ENCODE assay signal across 1 cellular context in genomic region chr17:81814748-81815645, GRCh38.
TF ChIP-seq lines count a peak whose summit lies in the region.

No MANE protein-coding gene starts in this region.

TF ChIP-seq in HepG2, 621 proteins besides CTCF, POLR2A, EP300 and RAD21 (continued from another document and continues in another):
- TF ChIP-seq ARID5B (CRISPR knock-in tag; IDR thresholded peaks at IDR 0.05) (peak; percentile 60), USF2 (IDR thresholded peaks at IDR 0.05; ENCODE audit: low read depth, low read length) (peak; percentile 41; the same call in 1 of the 2 replicates), USF2 (CRISPR knock-in tag; IDR thresholded peaks at IDR 0.05; ENCODE audit: borderline replicate concordance) (peak; percentile 71; the same call in 1 of the 2 replicates), MIER3 (CRISPR knock-in tag; IDR thresholded peaks at IDR 0.05; ENCODE audit: borderline replicate concordance) (peak; percentile 52; the same call in 1 of the 2 replicates), KDM3A (CRISPR knock-in tag; IDR thresholded peaks at IDR 0.05; ENCODE audit: low read depth) (peak; percentile 76; the same call in 1 of the 2 replicates), NFYB (CRISPR knock-in tag; IDR thresholded peaks at IDR 0.05) (peak; percentile 63), BCL3 (CRISPR knock-in tag; IDR thresholded peaks at IDR 0.05) (0 out of 2 replicates have a peak, but pooled peaks have one; percentile 0), BCL6 (CRISPR knock-in tag; IDR thresholded peaks at IDR 0.05) (peak; percentile 61), STAT6 (CRISPR knock-in tag; IDR thresholded peaks at IDR 0.05; ENCODE audit: borderline replicate concordance) (no peak), SRSF1 (optimal IDR thresholded peaks at IDR 0.05; ENCODE audit: low read depth, low read length) (peak; percentile 82), AKAP8 (CRISPR knock-in tag; IDR thresholded peaks at IDR 0.05) (no peak), ZBTB25 (CRISPR knock-in tag; IDR thresholded peaks at IDR 0.05) (peak; percentile 41; the same call in 1 of the 2 replicates), ATF7-NPFF (CRISPR knock-in tag; IDR thresholded peaks at IDR 0.05; ENCODE audit: low read depth) (0 out of 2 replicates have a peak, but pooled peaks have one; percentile 26), SAFB2 (CRISPR knock-in tag; IDR thresholded peaks at IDR 0.05; ENCODE audit: borderline replicate concordance, low read depth) (no peak), ZFX (CRISPR knock-in tag; IDR thresholded peaks at IDR 0.05; ENCODE audit: low read depth) (peak; percentile 58), FOSL1 (CRISPR knock-in tag; IDR thresholded peaks at IDR 0.05; ENCODE audit: borderline replicate concordance) (peak; percentile 55; the same call in 1 of the 2 replicates), SOX5 (CRISPR knock-in tag; IDR thresholded peaks at IDR 0.05; ENCODE audit: borderline replicate concordance) (peak; percentile 33; the same call in 1 of the 2 replicates), ELF1 (CRISPR knock-in tag; IDR thresholded peaks at IDR 0.05) (0 out of 2 replicates have a peak, but pooled peaks have one; percentile 8), SOX6 (IDR thresholded peaks at IDR 0.05) (no peak), SOX6 (CRISPR knock-in tag; IDR thresholded peaks at IDR 0.05) (peak; percentile 60), ZSCAN9 (CRISPR knock-in tag; IDR thresholded peaks at IDR 0.05; ENCODE audit: borderline replicate concordance) (0 out of 2 replicates have a peak, but pooled peaks have one; percentile 73), PTBP1 (IDR thresholded peaks at IDR 0.05; ENCODE audit: low read depth, low read length, poor library complexity, severe bottlenecking) (no peak), ZNF878 (CRISPR knock-in tag; IDR thresholded peaks at IDR 0.05) (0 out of 2 replicates have a peak, but pooled peaks have one; percentile 58), PAX8 (CRISPR knock-in tag; IDR thresholded peaks at IDR 0.05; ENCODE audit: borderline replicate concordance) (no peak), KIAA2018 (CRISPR knock-in tag; IDR thresholded peaks at IDR 0.05; ENCODE audit: borderline replicate concordance) (no peak), ERF (CRISPR knock-in tag; IDR thresholded peaks at IDR 0.05) (peak; percentile 70; the same call in 1 of the 2 replicates), ZNF101 (CRISPR knock-in tag; IDR thresholded peaks at IDR 0.05; ENCODE audit: borderline replicate concordance, low read depth) (no peak), KLF11 (CRISPR knock-in tag; IDR thresholded peaks at IDR 0.05) (0 out of 2 replicates have a peak, but pooled peaks have one; percentile 59), ZNF281 (CRISPR knock-in tag; IDR thresholded peaks at IDR 0.05; ENCODE audit: borderline replicate concordance) (peak; percentile 20; the same call in 1 of the 2 replicates), RBM39 (IDR thresholded peaks at IDR 0.05; ENCODE audit: low read depth, low read length, poor library complexity, severe bottlenecking) (peak; percentile 39), SP4 (CRISPR knock-in tag; IDR thresholded peaks at IDR 0.05) (peak; percentile 48), RXRB (CRISPR knock-in tag; IDR thresholded peaks at IDR 0.05; ENCODE audit: borderline replicate concordance) (peak; percentile 79), ZNF747 (CRISPR knock-in tag; IDR thresholded peaks at IDR 0.05; ENCODE audit: borderline replicate concordance) (no peak), ZNF432 (CRISPR knock-in tag; IDR thresholded peaks at IDR 0.05; ENCODE audit: borderline replicate concordance) (no peak)
